ENCODE assay signal across 7 cellular contexts in genomic region chr4:57109530-57109846, GRCh38. TPM values are rescaled to one million over a fixed set of nuclear protein-coding genes. Genes with fewer than 3 reads are reported as not detected.
DNase-seq lines count a peak whose midpoint lies in the region; ATAC-seq and TF ChIP-seq lines count a peak whose summit lies in the region.

No MANE protein-coding gene starts in this region.

- TF ChIP-seq CTCF in astrocyte of the cerebellum (IDR thresholded peaks at IDR 0.05; ENCODE audit: low read depth, low read length, missing control alignments) (no peak), kidney epithelial cell (IDR thresholded peaks at IDR 0.05; ENCODE audit: insufficient read depth, low read length, poor library complexity, severe bottlenecking) (no peak)

- H3K27me3 ChIP-seq in kidney epithelial cell (ENCODE audit: control insufficient read depth, insufficient read depth, low read length) (no peaks in the 10 kb centered on the region), subcutaneous abdominal adipose tissue (ENCODE audit: control insufficient read depth in 5 of 5, insufficient read depth in 4 of 5, low read length in 5 of 5) (no peaks in the 10 kb centered on the region)

- H3K36me3 ChIP-seq in kidney epithelial cell (ENCODE audit: control insufficient read depth, insufficient read depth, low read length) (peaks cover 2% of the 10 kb centered on the region), subcutaneous abdominal adipose tissue (ENCODE audit: control insufficient read depth in 5 of 5, insufficient read depth in 5 of 5, low read length in 5 of 5) (no peaks in the 10 kb centered on the region)

- H3K4me1 ChIP-seq in subcutaneous abdominal adipose tissue (ENCODE audit: control insufficient read depth in 5 of 5, insufficient read depth in 5 of 5, low read length in 5 of 5), result peaks cover 3 to 38% (median 16%) of the 10 kb centered on the region in 5 donors

- H3K4me3 ChIP-seq in astrocyte of the cerebellum (ENCODE audit: low read depth, low read length) (peak overlapping the region; percentile 53), kidney epithelial cell (ENCODE audit: low read depth, low read length) (peak overlapping the region; percentile 77), subcutaneous abdominal adipose tissue (ENCODE audit: low read depth in 1 of 5, low read length in 5 of 5) (peak overlapping the region; percentile 65 to 90 (median 84))

- no peaks in the 10 kb centered on the region for H3K9me3 ChIP-seq in subcutaneous abdominal adipose tissue (ENCODE audit: control insufficient read depth in 5 of 5, low read length in 5 of 5)

- H3K9ac ChIP-seq in subcutaneous abdominal adipose tissue (ENCODE audit: low read length in 5 of 5), result peak overlapping the region in 3 of 5 donors; percentile 59 to 79 (median 72)

- DNase-seq in Kasumi-1 (lab: John Stamatoyannopoulos, UW), result peak; percentile 58 to 60
- DNase-seq in astrocyte of the cerebellum (ENCODE audit: low read depth), result no peak
- no peak for DNase-seq in kidney epithelial cell (ENCODE audit: low read depth)
- DNase-seq in putamen (ENCODE audit: low spot score), result no peak
- DNase-seq in NCI-H2107 (lab: John Stamatoyannopoulos, UW), result no peak

- ATAC-seq in GM21576 (IDR thresholded peaks at IDR 0.05; ENCODE audit: unreplicated experiment), result no peak

- in situ Hi-C loops in astrocyte of the cerebellum (cut with HindIII; ENCODE audit: low sequenced_read_pairs), result no loop called here

- peak overlapping the region; percentile 89 for H3K27ac ChIP-seq in subcutaneous abdominal adipose tissue (ENCODE audit: low read depth, low read length)

RNA-seq across cellular contexts. Expression of gene IGFBP7, which starts 0.7 kb away (rescaled TPM):
- total RNA-seq in kidney epithelial cell, result 1,064 and 1,134 TPM in 2 replicates

Comparison
In these comparisons a context has a peak if more than half of its experiments do, and no peak if none do; other contexts are left out.
1. DNase-seq: peak in Kasumi-1 (2 of 2); none in astrocyte of the cerebellum (single experiment), kidney epithelial cell (single experiment), putamen (single experiment) and NCI-H2107 (single experiment).
2. Peak in every context shown above with its lines, with median percentiles within 50 percentile points of each other: H3K4me3 ChIP-seq.